ENCODE assay signal across 8 cellular contexts in the genomic region with DNA sequence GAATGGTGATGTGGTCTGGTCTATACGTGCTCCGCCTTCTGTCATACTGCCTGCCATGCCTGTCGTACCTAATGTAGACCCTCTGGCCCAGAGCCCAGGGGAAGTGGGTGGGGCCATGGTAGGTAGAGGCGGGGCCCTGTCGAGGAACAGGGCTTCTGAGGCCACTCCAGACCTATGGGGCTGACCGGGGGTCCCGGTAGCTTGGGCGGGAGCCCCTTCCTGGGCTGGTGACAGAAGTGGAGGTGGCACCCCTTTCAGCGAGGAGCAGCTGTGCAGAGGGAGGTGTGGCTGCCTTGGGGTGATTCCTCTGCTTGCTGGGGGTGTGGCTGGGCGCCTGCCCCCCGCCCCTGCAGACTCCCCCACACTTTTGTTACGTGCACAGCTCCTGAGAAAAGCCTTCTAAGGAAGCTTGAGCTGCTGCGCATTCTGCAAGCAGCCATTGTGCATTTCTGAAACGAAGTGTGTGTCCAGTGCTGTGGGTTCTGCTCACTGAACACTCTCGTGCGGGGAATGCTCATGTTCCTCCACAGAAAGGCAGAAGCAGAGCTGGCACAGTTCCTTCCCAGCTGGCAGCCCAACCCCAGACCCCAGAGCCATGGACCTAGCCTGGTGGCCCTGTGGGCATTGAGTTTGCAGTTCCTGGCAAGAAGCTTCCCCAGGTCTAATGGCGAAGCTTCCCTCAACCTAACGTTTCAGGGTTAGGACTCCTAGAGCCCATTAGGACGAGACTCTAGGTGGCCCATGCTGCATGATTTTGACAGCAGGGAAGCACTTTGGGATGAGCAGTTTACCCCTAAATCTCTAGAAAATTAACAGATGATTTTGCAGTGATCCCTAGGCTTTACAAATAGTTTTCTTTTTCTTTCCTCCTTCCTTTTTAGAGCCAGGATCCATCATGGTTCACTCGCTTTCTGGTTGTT.
DNase-seq lines count a peak whose midpoint lies in the region; ATAC-seq and TF ChIP-seq lines count a peak whose summit lies in the region.

No MANE protein-coding gene starts in this region.

- no peaks in the 10 kb centered on the region for H3K36me3 Mint-ChIP-seq in T-helper 2 cell treated with Interferon-gamma antibody and Interleukin-4, amounts not matched to agents 5 μg/mL and 100 μg/mL, for 36 hours (ENCODE audit: low read depth)
- no peaks in the 10 kb centered on the region for H3K36me3 Mint-ChIP-seq in T-cell
- H3K36me3 Mint-ChIP-seq in stimulated activated naive CD8-positive, alpha-beta T cell treated with anti-CD3 and anti-CD28 coated beads, Interleukin-15, Interleukin-2, amounts not matched to agents 100 ng/mL and 50 ng/mL, for 24 hours (ENCODE audit: low read depth) = no peaks in the 10 kb centered on the region

- POLR2A ChIA-PET in T-cell (lab: Charles Lee) = interaction anchor here in 1 of 2 donors (0.5 kb wide), 1 partner anchor 13 kb away, joined by 8 read pairs; no protein-coding TSS in a partner anchor

- no peak overlapping the region for H3K27ac Mint-ChIP-seq in T-helper 2 cell treated with Interferon-gamma antibody and Interleukin-4, amounts not matched to agents 5 μg/mL and 100 μg/mL, for 36 hours
- H3K27ac Mint-ChIP-seq in T-cell = peak overlapping the region; percentile 8 to 59
- H3K27ac Mint-ChIP-seq in stimulated activated naive CD8-positive, alpha-beta T cell treated with anti-CD3 and anti-CD28 coated beads, Interleukin-15, Interleukin-2, amounts not matched to agents 100 ng/mL and 50 ng/mL, for 24 hours = no peak overlapping the region

- H3K4me2 ChIP-seq in fibroblast of lung (ENCODE audit: extremely low read depth, insufficient read depth, low read length) = peak overlapping the region; percentile 55

- peaks cover 24% of the 10 kb centered on the region for H3K4me1 Mint-ChIP-seq in T-helper 2 cell treated with Interferon-gamma antibody and Interleukin-4, amounts not matched to agents 5 μg/mL and 100 μg/mL, for 36 hours (ENCODE audit: low read depth)
- peaks cover 28 to 54% (median 44%) of the 10 kb centered on the region in 3 donors for H3K4me1 Mint-ChIP-seq in T-cell
- H3K4me1 Mint-ChIP-seq in stimulated activated naive CD8-positive, alpha-beta T cell treated with anti-CD3 and anti-CD28 coated beads, Interleukin-15, Interleukin-2, amounts not matched to agents 100 ng/mL and 50 ng/mL, for 24 hours (ENCODE audit: low read depth) = peaks cover 30% of the 10 kb centered on the region

- H3K36me3 ChIP-seq in fibroblast of lung (ENCODE audit: control insufficient read depth, insufficient read depth, low read length) = no peaks in the 10 kb centered on the region

- CTCF ChIA-PET in T-cell (lab: Charles Lee) = interaction anchor here in 1 of 2 donors (0.5 kb wide), 1 partner anchor 1791 kb away, joined by 3 read pairs; no protein-coding TSS in a partner anchor

- no peaks in the 10 kb centered on the region for H3K9me3 ChIP-seq in fibroblast of lung (ENCODE audit: control insufficient read depth, insufficient read depth, low read depth, low read length)

- H3K79me2 ChIP-seq in fibroblast of lung (ENCODE audit: control insufficient read depth, insufficient read depth, low read length) = no peaks in the 10 kb centered on the region

- peaks cover 30% of the 10 kb centered on the region for H3K27me3 Mint-ChIP-seq in T-helper 2 cell treated with Interferon-gamma antibody and Interleukin-4, amounts not matched to agents 5 μg/mL and 100 μg/mL, for 36 hours (ENCODE audit: low read depth)
- peaks cover 6 to 13% of the 10 kb centered on the region in 2 donors for H3K27me3 Mint-ChIP-seq in T-cell
- peaks cover 7% of the 10 kb centered on the region for H3K27me3 Mint-ChIP-seq in stimulated activated naive CD8-positive, alpha-beta T cell treated with anti-CD3 and anti-CD28 coated beads, Interleukin-15, Interleukin-2, amounts not matched to agents 100 ng/mL and 50 ng/mL, for 24 hours

- H3K4me3 Mint-ChIP-seq in T-helper 2 cell treated with Interferon-gamma antibody and Interleukin-4, amounts not matched to agents 5 μg/mL and 100 μg/mL, for 36 hours = peak overlapping the region; percentile 68
- H3K4me3 Mint-ChIP-seq in T-cell = peak overlapping the region; percentile 69 to 82 (median 74)
- peak overlapping the region; percentile 50 for H3K4me3 Mint-ChIP-seq in stimulated activated naive CD8-positive, alpha-beta T cell treated with anti-CD3 and anti-CD28 coated beads, Interleukin-15, Interleukin-2, amounts not matched to agents 100 ng/mL and 50 ng/mL, for 24 hours

- H3K9me3 Mint-ChIP-seq in T-helper 2 cell treated with Interferon-gamma antibody and Interleukin-4, amounts not matched to agents 5 μg/mL and 100 μg/mL, for 36 hours = no peaks in the 10 kb centered on the region
- H3K9me3 Mint-ChIP-seq in T-cell = no peaks in the 10 kb centered on the region
- H3K9me3 Mint-ChIP-seq in stimulated activated naive CD8-positive, alpha-beta T cell treated with anti-CD3 and anti-CD28 coated beads, Interleukin-15, Interleukin-2, amounts not matched to agents 100 ng/mL and 50 ng/mL, for 24 hours = no peaks in the 10 kb centered on the region

- H4K20me1 ChIP-seq in fibroblast of lung (ENCODE audit: control insufficient read depth, extremely low read depth, insufficient read depth, low read length) = no peaks in the 10 kb centered on the region

- no peak for DNase-seq in T-helper 2 cell treated with Interferon-gamma antibody and Interleukin-4, amounts not matched to agents 5 μg/mL and 100 μg/mL, for 36 hours (ENCODE audit: low spot score)
- DNase-seq in T-helper 2 cell (no peak), T-cell (peak in 2 of 34 experiments; percentile 16 to 17), fibroblast of lung (ENCODE audit: low read depth in 2 of 2) (peak in 1 of 2 donors; percentile 19), OCI-M2 (lab: John Stamatoyannopoulos, UW; ENCODE audit: unreplicated experiment) (no peak), GDM1 (lab: John Stamatoyannopoulos, UW) (no peak)

- no peak for TF ChIP-seq CTCF in fibroblast of lung (conservative IDR thresholded peaks at IDR 0.05 in 1 of 2, IDR thresholded peaks at IDR 0.05 in 1 of 2; ENCODE audit: low read depth in 1 of 2, low read length in 2 of 2)

- ATAC-seq in T-cell (replicated peaks in 1 of 4) = peak; percentile 38 to 60 (median 50)
- no peak for ATAC-seq in GM21576 (IDR thresholded peaks at IDR 0.05; ENCODE audit: unreplicated experiment)

- H3K4me1 ChIP-seq in fibroblast of lung (ENCODE audit: control insufficient read depth, extremely low read depth, insufficient read depth, low read length) = peaks cover 21% of the 10 kb centered on the region

- H3K9ac ChIP-seq in fibroblast of lung (ENCODE audit: insufficient read depth, low read length) = no peak overlapping the region

- no peaks in the 10 kb centered on the region for H3K27me3 ChIP-seq in fibroblast of lung (ENCODE audit: control insufficient read depth, insufficient read depth, low read length)

- H2AFZ ChIP-seq in fibroblast of lung (ENCODE audit: low read length) = no peak overlapping the region

- peak overlapping the region; percentile 20 to 38 (median 30) for H3K4me3 ChIP-seq in fibroblast of lung (replicated peaks in 1 of 4; ENCODE audit: control extremely low read depth in 1 of 4, insufficient read depth in 1 of 4, low read depth in 3 of 4, low read length in 4 of 4)

- H3K27ac ChIP-seq in fibroblast of lung (ENCODE audit: insufficient read depth, low read length) = peak overlapping the region; percentile 58

Comparison
In these comparisons a context has a peak if more than half of its experiments do, and no peak if none do; other contexts are left out.
1. H3K27ac Mint-ChIP-seq: peak in T-cell (2 of 2); none in T-helper 2 cell treated with Interferon-gamma antibody and Interleukin-4, amounts not matched to agents 5 μg/mL and 100 μg/mL, for 36 hours (single experiment) and stimulated activated naive CD8-positive, alpha-beta T cell treated with anti-CD3 and anti-CD28 coated beads, Interleukin-15, Interleukin-2, amounts not matched to agents 100 ng/mL and 50 ng/mL, for 24 hours (single experiment).
2. Peak in every context shown above with its lines, with median percentiles within 50 percentile points of each other: H3K4me3 Mint-ChIP-seq.